8 cellular contexts compared by ENCODE assay signal in genomic region chr2:183038341-183039300, GRCh38. TPM values are rescaled to one million over a fixed set of nuclear protein-coding genes. Genes with fewer than 3 reads are reported as not detected.
DNase-seq lines count a peak whose midpoint lies in the region; ATAC-seq, FAIRE-seq and TF ChIP-seq lines count a peak whose summit lies in the region.

A gene with protein sequence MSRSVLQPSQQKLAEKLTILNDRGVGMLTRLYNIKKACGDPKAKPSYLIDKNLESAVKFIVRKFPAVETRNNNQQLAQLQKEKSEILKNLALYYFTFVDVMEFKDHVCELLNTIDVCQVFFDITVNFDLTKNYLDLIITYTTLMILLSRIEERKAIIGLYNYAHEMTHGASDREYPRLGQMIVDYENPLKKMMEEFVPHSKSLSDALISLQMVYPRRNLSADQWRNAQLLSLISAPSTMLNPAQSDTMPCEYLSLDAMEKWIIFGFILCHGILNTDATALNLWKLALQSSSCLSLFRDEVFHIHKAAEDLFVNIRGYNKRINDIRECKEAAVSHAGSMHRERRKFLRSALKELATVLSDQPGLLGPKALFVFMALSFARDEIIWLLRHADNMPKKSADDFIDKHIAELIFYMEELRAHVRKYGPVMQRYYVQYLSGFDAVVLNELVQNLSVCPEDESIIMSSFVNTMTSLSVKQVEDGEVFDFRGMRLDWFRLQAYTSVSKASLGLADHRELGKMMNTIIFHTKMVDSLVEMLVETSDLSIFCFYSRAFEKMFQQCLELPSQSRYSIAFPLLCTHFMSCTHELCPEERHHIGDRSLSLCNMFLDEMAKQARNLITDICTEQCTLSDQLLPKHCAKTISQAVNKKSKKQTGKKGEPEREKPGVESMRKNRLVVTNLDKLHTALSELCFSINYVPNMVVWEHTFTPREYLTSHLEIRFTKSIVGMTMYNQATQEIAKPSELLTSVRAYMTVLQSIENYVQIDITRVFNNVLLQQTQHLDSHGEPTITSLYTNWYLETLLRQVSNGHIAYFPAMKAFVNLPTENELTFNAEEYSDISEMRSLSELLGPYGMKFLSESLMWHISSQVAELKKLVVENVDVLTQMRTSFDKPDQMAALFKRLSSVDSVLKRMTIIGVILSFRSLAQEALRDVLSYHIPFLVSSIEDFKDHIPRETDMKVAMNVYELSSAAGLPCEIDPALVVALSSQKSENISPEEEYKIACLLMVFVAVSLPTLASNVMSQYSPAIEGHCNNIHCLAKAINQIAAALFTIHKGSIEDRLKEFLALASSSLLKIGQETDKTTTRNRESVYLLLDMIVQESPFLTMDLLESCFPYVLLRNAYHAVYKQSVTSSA (minus strand): TSS chr2:183038457. CDS start chr2:183038099, 358 bp downstream.

- no peak within 1 kb of the TSS; the same call in 1 of the 2 replicates for H2BK12ac ChIP-seq in H1 (ENCODE audit: low read depth, low read length)

- peak within 1 kb of the TSS; percentile 91 for H4K91ac ChIP-seq in H1 (replicated peaks; ENCODE audit: insufficient read length, low read length)

- H3K4me3 Mint-ChIP-seq in activated CD8-positive, alpha-beta memory T cell treated with anti-CD3 and anti-CD28 coated beads, Interleukin-2, amount 10 ng/mL, durations not matched to agents 7 days and 5 days: peak within 1 kb of the TSS; percentile 79

- peak within 1 kb of the TSS; percentile 79 for H3K27ac ChIP-seq in H1 (ENCODE audit: low read depth, low read length)

- H3K4me1 ChIP-seq in H1 (replicated peaks in 1 of 4; ENCODE audit: control insufficient read depth in 3 of 4, insufficient read depth in 4 of 4, low read length in 3 of 4): peaks cover 0 to 3% (median 1%) of the 10 kb centered on the region in 4 experiments; a peak in 3 of 7 replicates

- peaks cover 0 to 2% of the 10 kb centered on the region in 2 experiments for H4K20me1 ChIP-seq in H1 (replicated peaks in 1 of 2; ENCODE audit: control insufficient read depth in 1 of 2, insufficient read depth in 2 of 2, low read length in 2 of 2)

- H3K23ac ChIP-seq in H1 (ENCODE audit: insufficient read length): no peak within 1 kb of the TSS

- no peak for FAIRE-seq in H1 (lab: Jason Lieb, UNC)

- no peak within 1 kb of the TSS; the same call in 1 of the 2 replicates for H2BK20ac ChIP-seq in H1 (ENCODE audit: low read length)

- no peaks in the 10 kb centered on the region for H3K27me3 ChIP-seq in H1 (replicated peaks in 1 of 4; ENCODE audit: control insufficient read depth in 3 of 4, extremely low read depth in 1 of 4, insufficient read depth in 3 of 4, low read length in 3 of 4)

- DNase-seq in AG08396 (ENCODE audit: low spot score) (peak; percentile 95), NCI-H69 (lab: John Stamatoyannopoulos, UW) (peak; percentile 86), H1 (ENCODE audit: low read depth in 1 of 2, low spot score in 2 of 2) (peak; percentile 44 to 99), lung microvascular endothelial cell (ENCODE audit: low read depth in 2 of 2) (peak; percentile 91 to 92)
- peak; percentile 84 for DNase-seq in activated CD8-positive, alpha-beta memory T cell treated with anti-CD3 and anti-CD28 coated beads, Interleukin-2, amount 10 ng/mL, durations not matched to agents 7 days and 5 days
- DNase-seq in stimulated activated CD4-positive, alpha-beta T cell treated with anti-CD3 and anti-CD28 coated beads, TNF-alpha, amount 100 ng/mL, for 24 hours (ENCODE audit: low read depth in 3 of 3): peak; percentile 71 to 84 (median 73)

- CTCF ChIA-PET in activated CD8-positive, alpha-beta memory T cell treated with anti-CD3 and anti-CD28 coated beads, Interleukin-2, amount 10 ng/mL, durations not matched to agents 7 days and 5 days (lab: Charles Lee): interaction anchor here (0.7 to 1.4 kb wide), 2 partner anchors 9 to 271 kb away, joined by 3 to 4 read pairs; no protein-coding TSS in a partner anchor
- CTCF ChIA-PET in H1 (lab: Charles Lee; ENCODE audit: partially characterized antibody): interaction anchor here (0.8 to 2.5 kb wide), 5 partner anchors 8 to 41 kb away, joined by 3 to 13 read pairs (median 4); no protein-coding TSS in a partner anchor

- ATAC-seq in GM18907 (IDR thresholded peaks at IDR 0.05; ENCODE audit: unreplicated experiment) (peak; percentile 84), HG03159 (IDR thresholded peaks at IDR 0.05; ENCODE audit: unreplicated experiment) (peak; percentile 71)
- ATAC-seq in activated CD8-positive, alpha-beta memory T cell treated with anti-CD3 and anti-CD28 coated beads, Interleukin-2, amount 10 ng/mL, durations not matched to agents 7 days and 5 days: peak; percentile 93

- no peaks in the 10 kb centered on the region for H3K36me3 Mint-ChIP-seq in activated CD8-positive, alpha-beta memory T cell treated with anti-CD3 and anti-CD28 coated beads, Interleukin-2, amount 10 ng/mL, durations not matched to agents 7 days and 5 days

- peaks cover 13 to 40% of the 10 kb centered on the region in 2 experiments; a peak in 3 of 4 replicates for H3K79me2 ChIP-seq in H1 (ENCODE audit: control insufficient read depth in 1 of 2, insufficient read depth in 2 of 2, low read length in 2 of 2)

- H3K4me3 ChIP-seq in H1 (ENCODE audit: extremely low read depth in 1 of 4, insufficient read depth in 2 of 4, low read depth in 3 of 4, low read length in 4 of 4): peak within 1 kb of the TSS; percentile 80 to 96 (median 90)

- H4K5ac ChIP-seq in H1 (ENCODE audit: insufficient read length, low read depth, low read length): peak within 1 kb of the TSS; percentile 81

- no peak within 1 kb of the TSS for H2AK5ac ChIP-seq in H1 (ENCODE audit: low read depth, low read length)

- peak within 1 kb of the TSS; percentile 74 to 94 for H3K4me2 ChIP-seq in H1 (ENCODE audit: insufficient read depth in 1 of 2, low read depth in 2 of 2, low read length in 2 of 2)

- peak in 1 of 2 experiments; percentile 16 for TF ChIP-seq POLR2A in H1 (IDR thresholded peaks at IDR 0.05; ENCODE audit: control extremely low read depth in 1 of 2, low read depth in 2 of 2, low read length in 2 of 2)

- no peaks in the 10 kb centered on the region for H3K9me3 Mint-ChIP-seq in activated CD8-positive, alpha-beta memory T cell treated with anti-CD3 and anti-CD28 coated beads, Interleukin-2, amount 10 ng/mL, durations not matched to agents 7 days and 5 days (ENCODE audit: low read depth)

- no peaks in the 10 kb centered on the region for H3K36me3 ChIP-seq in H1 (ENCODE audit: control insufficient read depth in 2 of 4, insufficient read depth in 4 of 4, low read length in 3 of 4)

- H3K56ac ChIP-seq in H1 (replicated peaks; ENCODE audit: insufficient read length, low read depth, low read length): peak within 1 kb of the TSS; percentile 95

- no peaks in the 10 kb centered on the region for H3K9me3 ChIP-seq in H1 (ENCODE audit: insufficient read depth in 2 of 2, low read depth in 1 of 2, low read length in 1 of 2)

- peak; percentile 68 to 91 (median 74) for TF ChIP-seq CTCF in H1 (IDR thresholded peaks at IDR 0.05; ENCODE audit: control extremely low read depth in 1 of 3, insufficient read depth in 1 of 3, low read depth in 1 of 3, low read length in 3 of 3)

- H2BK15ac ChIP-seq in H1 (ENCODE audit: low read length): 0 out of 2 replicates have a peak within 1 kb of the TSS, but pooled peaks have one; percentile 83

- H3K27ac Mint-ChIP-seq in activated CD8-positive, alpha-beta memory T cell treated with anti-CD3 and anti-CD28 coated beads, Interleukin-2, amount 10 ng/mL, durations not matched to agents 7 days and 5 days: no peak within 1 kb of the TSS

- peak; percentile 8 to 55; a peak in 3 of 4 replicates for TF ChIP-seq RAD21 in H1 (IDR thresholded peaks at IDR 0.05 in 1 of 2, conservative IDR thresholded peaks at IDR 0.05 in 1 of 2; ENCODE audit: low read depth in 2 of 2, low read length in 2 of 2)

- peak within 1 kb of the TSS; percentile 87 for H3K4ac ChIP-seq in H1 (replicated peaks; ENCODE audit: insufficient read length, low read depth, low read length)

- WGBS in H1 (ENCODE audit: extremely low coverage in 1 of 2, insufficient coverage in 1 of 2, insufficient read length in 1 of 2, insufficient replicate concordance in 2 of 2, low coverage in 1 of 2, low lambda C conversion rate in 2 of 2, missing lambda C conversion rate in 1 of 2), 2 experiments: 8% methylated on average over 50 of the region's 68 CpGs; no CpG with 5 or more reads in 1 of the 2 experiments

- peaks cover 29% of the 10 kb centered on the region for H3K4me1 Mint-ChIP-seq in activated CD8-positive, alpha-beta memory T cell treated with anti-CD3 and anti-CD28 coated beads, Interleukin-2, amount 10 ng/mL, durations not matched to agents 7 days and 5 days

- H2AFZ ChIP-seq in H1 (ENCODE audit: low read length): peak within 1 kb of the TSS; percentile 95

- TF ChIP-seq EP300 in H1 (IDR thresholded peaks at IDR 0.05; ENCODE audit: borderline replicate concordance in 1 of 2, low read depth in 2 of 2, low read length in 2 of 2): no peak

- H3K14ac ChIP-seq in H1 (ENCODE audit: insufficient read length): no peak within 1 kb of the TSS

- peak within 1 kb of the TSS; percentile 62; the same call in 1 of the 2 replicates for H2BK5ac ChIP-seq in H1 (ENCODE audit: low read depth, low read length)

- peak within 1 kb of the TSS; percentile 91 for H4K8ac ChIP-seq in H1 (ENCODE audit: extremely low read depth, insufficient read depth, low read length)

- H3K23me2 ChIP-seq in H1 (ENCODE audit: low read depth, low read length): peaks cover 6% of the 10 kb centered on the region; the same call in 1 of the 2 replicates

- H3K79me1 ChIP-seq in H1 (ENCODE audit: low read depth, low read length): no peaks in the 10 kb centered on the region

- H3K9ac ChIP-seq in H1 (replicated peaks in 1 of 4; ENCODE audit: extremely low read depth in 1 of 4, low read depth in 3 of 4, low read length in 3 of 4): peak within 1 kb of the TSS; percentile 77 to 98 (median 90)

- peak within 1 kb of the TSS; percentile 75 for H2BK120ac ChIP-seq in H1 (replicated peaks; ENCODE audit: low read depth, low read length)

- peak within 1 kb of the TSS; percentile 92 for H3K18ac ChIP-seq in H1 (ENCODE audit: extremely low read depth, low read length)

- POLR2A ChIA-PET in H1 (lab: Charles Lee; ENCODE audit: partially characterized antibody): interaction anchor here (0.8 to 1.4 kb wide), 3 partner anchors 11 to 40 kb away, joined by 3 to 5 read pairs (median 4); no protein-coding TSS in a partner anchor

- H3K27me3 Mint-ChIP-seq in activated CD8-positive, alpha-beta memory T cell treated with anti-CD3 and anti-CD28 coated beads, Interleukin-2, amount 10 ng/mL, durations not matched to agents 7 days and 5 days: peaks cover 77% of the 10 kb centered on the region

RNA-seq across cellular contexts. Expression of the gene that starts here (rescaled TPM):
- total RNA-seq in activated CD8-positive, alpha-beta memory T cell treated with anti-CD3 and anti-CD28 coated beads, Interleukin-2, amount 10 ng/mL, durations not matched to agents 7 days and 5 days: 1 to 10 TPM in 1 of 2 experiments, under 1 TPM in 1; 0.96 to 1.6 TPM
- total RNA-seq in H1 (2021; fragmentation: NEBNext Ultra II Directional; extraction: Animal tissue kit (Norgen Biotek cat#: 25700)): 153 and 173 TPM in 2 replicates
- 48.5 and 90.8 TPM in 2 replicates for polyA plus RNA-seq in H1 (2011; rRNA removed)
- polyA plus RNA-seq in H1 (2011; cell fraction: cytosol; rRNA removed): 86.9 TPM
- polyA plus RNA-seq in H1 (2011; cell fraction: nucleus; rRNA removed): 26.9 TPM
- 70.8 to 102 TPM (median 91.1 TPM) in 4 replicates for polyA plus RNA-seq in H1 (2012, experiment 1 of 2)
- 7.8 TPM for polyA plus RNA-seq in H1 (2012, experiment 2 of 2)
- polyA plus RNA-seq in H1 (2013, experiment 1 of 2): 71.3 TPM
- polyA plus RNA-seq in H1 (2013, experiment 2 of 2): 74.7 TPM
- polyA minus RNA-seq in H1 (2011; rRNA and poly(A)+ RNA removed): 126 and 193 TPM in 2 replicates
- polyA minus RNA-seq in H1 (2011; cell fraction: cytosol; rRNA and poly(A)+ RNA removed): 68.0 TPM
- polyA minus RNA-seq in H1 (2011; cell fraction: nucleus; rRNA and poly(A)+ RNA removed): 138 TPM
- 54.5 and 72.8 TPM in 2 replicates for total RNA-seq in lung microvascular endothelial cell

Comparison
In these comparisons a context has a peak if more than half of its experiments do, and no peak if none do; other contexts are left out.
1. Peak in every context shown above with its lines: DNase-seq, ATAC-seq, H3K4me3 ChIP-seq and H3K27ac ChIP-seq.
2. RNA of the gene that starts here (total RNA-seq): 153 to 173 TPM in H1 and 54.5 to 72.8 TPM in lung microvascular endothelial cell; 0.96 to 1.6 TPM in activated CD8-positive, alpha-beta memory T cell treated with anti-CD3 and anti-CD28 coated beads, Interleukin-2, amount 10 ng/mL, durations not matched to agents 7 days and 5 days; every median in the first group is over 10 times any median in the second.